In the genomic region with DNA sequence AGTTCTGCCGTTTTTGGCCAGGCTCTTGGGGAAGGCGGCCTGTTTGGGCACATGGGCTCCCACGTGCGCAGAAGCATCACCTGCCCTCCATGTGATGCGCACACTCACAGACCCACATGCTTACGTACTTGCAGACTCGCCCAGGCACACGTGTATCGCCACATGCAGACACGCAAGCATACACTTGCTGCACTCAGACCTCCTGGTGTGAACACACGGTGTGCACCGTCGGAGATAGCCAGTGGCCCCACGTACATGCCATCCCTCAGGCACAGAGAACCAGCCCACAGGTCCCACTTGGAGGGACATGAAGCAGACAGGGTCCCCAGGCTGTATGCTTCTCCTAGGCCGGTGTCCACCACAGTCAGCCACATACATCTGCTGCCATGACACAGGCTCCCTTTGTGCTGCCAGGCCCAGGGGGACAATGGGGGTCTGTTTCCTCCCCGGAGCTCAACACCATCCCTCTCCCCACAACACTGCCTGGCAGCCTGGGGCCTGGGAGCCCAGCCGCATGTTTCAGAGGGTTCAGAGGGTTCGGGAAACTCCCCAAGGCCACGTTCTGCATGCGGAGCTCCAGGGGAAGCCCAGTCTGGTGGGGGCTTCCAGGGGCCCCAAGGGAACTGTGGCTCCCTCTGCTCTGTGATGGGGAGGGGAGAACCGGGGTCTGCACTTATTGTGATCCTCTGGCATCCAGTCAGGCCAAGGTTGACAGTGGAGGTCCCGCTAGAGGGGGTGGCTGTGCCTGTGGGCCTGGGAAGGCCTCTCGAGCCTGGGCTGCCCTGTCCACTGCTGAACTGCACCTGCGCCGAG, we compare ENCODE assay signal across 1 cellular context.
TF ChIP-seq lines count a peak whose summit lies in the region.

No MANE protein-coding gene starts in this region.

TF ChIP-seq in GM12878, 131 proteins besides CTCF, POLR2A, EP300 and RAD21 (continued from another document):
- TF ChIP-seq ZNF687 (IDR thresholded peaks at IDR 0.05), result peak; percentile 84; the same call in 1 of the 2 replicates
- peak; percentile 60; the same call in 1 of the 2 replicates for TF ChIP-seq GATAD2B (conservative IDR thresholded peaks at IDR 0.05; ENCODE audit: low read depth)
- 0 out of 2 replicates have a peak, but pooled peaks have one; percentile 45 for TF ChIP-seq SMARCA5 (IDR thresholded peaks at IDR 0.05)
- peak; percentile 37; the same call in 1 of the 2 replicates for TF ChIP-seq RUNX3 (IDR thresholded peaks at IDR 0.05; ENCODE audit: low read length)
- no peak for TF ChIP-seq CBX5 (IDR thresholded peaks at IDR 0.05; ENCODE audit: low read depth)
- peak; percentile 50; the same call in 1 of the 2 replicates for TF ChIP-seq PAX5 (IDR thresholded peaks at IDR 0.05; ENCODE audit: borderline replicate concordance, low read depth, low read length)
- TF ChIP-seq DPF2 (IDR thresholded peaks at IDR 0.05), result peak; percentile 68
- TF ChIP-seq IKZF2 (IDR thresholded peaks at IDR 0.05), result peak; percentile 22 to 58; a peak in 1 of 4 replicates
- TF ChIP-seq BCL3 (IDR thresholded peaks at IDR 0.05; ENCODE audit: borderline replicate concordance, insufficient read depth, low read depth, low read length, poor library complexity, severe bottlenecking), result peak; percentile 61
- TF ChIP-seq HDGF (IDR thresholded peaks at IDR 0.05), result peak; percentile 55; the same call in 1 of the 2 replicates
- TF ChIP-seq NR2F1 (conservative IDR thresholded peaks at IDR 0.05), result peak; percentile 37; the same call in 1 of the 2 replicates
- TF ChIP-seq BCL11A (IDR thresholded peaks at IDR 0.05; ENCODE audit: low read depth, low read length), result 0 out of 2 replicates have a peak, but pooled peaks have one; percentile 28
- no peak for TF ChIP-seq NFIC (IDR thresholded peaks at IDR 0.05; ENCODE audit: low read depth, low read length)
- TF ChIP-seq TCF12 (IDR thresholded peaks at IDR 0.05; ENCODE audit: low read depth, low read length), result 0 out of 2 replicates have a peak, but pooled peaks have one; percentile 28
- no peak for TF ChIP-seq ZSCAN29 (IDR thresholded peaks at IDR 0.05)
- peak; percentile 94 for TF ChIP-seq MEF2B (IDR thresholded peaks at IDR 0.05; ENCODE audit: partially characterized antibody, poor library complexity, severe bottlenecking)
- peak; percentile 52; the same call in 1 of the 2 replicates for TF ChIP-seq MTA2 (IDR thresholded peaks at IDR 0.05; ENCODE audit: low read depth)
- no peak for TF ChIP-seq ZBTB33 (IDR thresholded peaks at IDR 0.05)
- no peak for TF ChIP-seq KLF5 (IDR thresholded peaks at IDR 0.05; ENCODE audit: partially characterized antibody)
- no peak for TF ChIP-seq ZNF24 (IDR thresholded peaks at IDR 0.05)
